ENCODE assay signal across 8 cellular contexts in the genomic region with DNA sequence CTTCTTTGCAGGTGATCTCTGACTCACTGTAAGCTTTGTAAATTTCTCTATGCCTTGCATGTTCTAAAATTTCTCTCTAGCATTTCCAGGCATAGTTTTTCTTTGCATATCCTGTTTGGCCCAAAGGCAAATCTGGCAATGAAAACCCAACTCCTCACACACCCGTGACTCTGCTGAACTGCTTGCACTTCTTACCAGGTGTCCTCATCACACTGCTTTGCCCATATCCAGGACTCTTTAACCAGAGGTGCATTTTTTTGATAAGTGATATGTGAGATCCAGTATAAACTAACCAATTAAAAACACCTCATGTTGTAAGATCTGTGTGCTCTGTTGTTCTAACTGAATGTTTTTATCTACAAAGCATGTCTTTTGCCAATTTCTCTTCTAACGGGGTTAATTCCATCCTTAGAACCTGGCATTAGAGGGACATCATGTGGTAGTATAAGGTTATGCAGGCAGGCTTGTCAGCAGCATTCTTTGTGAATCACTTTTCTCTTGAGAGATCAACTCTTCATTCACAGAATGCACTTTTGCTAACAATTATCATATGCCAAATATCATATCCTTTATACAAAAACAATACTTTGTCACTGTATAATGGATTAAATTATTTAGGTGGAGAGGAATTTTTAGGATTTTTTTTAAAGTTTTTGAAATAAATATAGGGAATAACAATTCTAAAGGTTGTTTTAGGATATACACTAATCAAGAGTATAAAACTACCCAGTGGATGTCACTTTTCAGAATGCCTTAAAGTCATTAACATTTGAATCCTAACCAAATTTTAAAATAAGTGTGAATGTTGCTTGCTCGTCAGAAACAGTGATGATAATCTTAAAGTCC. TPM values are rescaled to one million over a fixed set of nuclear protein-coding genes. Genes with fewer than 3 reads are reported as not detected.
DNase-seq lines count a peak whose midpoint lies in the region; ATAC-seq and TF ChIP-seq lines count a peak whose summit lies in the region.

No MANE protein-coding gene starts in this region.

- ATAC-seq in GM23338, result peak; percentile 66

- in situ Hi-C loops in KBM-7 (cut with MboI; ENCODE audit: low pct_unique_long_range_greater_than_20kb, low sequenced_read_pairs), result no loop called here

- H3K4me1 ChIP-seq in GM23338 (ENCODE audit: insufficient read depth), result no peaks in the 10 kb centered on the region
- no peaks in the 10 kb centered on the region for H3K4me1 ChIP-seq in esophagus squamous epithelium

- H3F3A ChIP-seq in GM23338 (replicated peaks; ENCODE audit: low read depth), result no peaks in the 10 kb centered on the region

- no peaks in the 10 kb centered on the region for H3K9me3 Mint-ChIP-seq in activated CD4-positive, alpha-beta T cell treated with anti-CD3 and anti-CD28 coated beads, Interleukin-2, amount 10 ng/mL, durations not matched to agents 7 days and 5 days
- H3K9me3 Mint-ChIP-seq in GM23338, result no peaks in the 10 kb centered on the region
- no peaks in the 10 kb centered on the region for H3K9me3 Mint-ChIP-seq in osteocyte (ENCODE audit: unreplicated experiment)

- H3K36me3 ChIP-seq in GM23338 (ENCODE audit: insufficient read depth) (no peaks in the 10 kb centered on the region), esophagus squamous epithelium (no peaks in the 10 kb centered on the region)

- no peak overlapping the region for H2AFZ ChIP-seq in GM23338

- H3K79me2 ChIP-seq in GM23338 (replicated peaks; ENCODE audit: insufficient read depth), result no peaks in the 10 kb centered on the region

- peak; percentile 83 to 95 for TF ChIP-seq CTCF in GM23338 (conservative IDR thresholded peaks at IDR 0.05; ENCODE audit: low read depth in 2 of 2)
- peak; percentile 80 for TF ChIP-seq CTCF in RWPE1 (conservative IDR thresholded peaks at IDR 0.05; ENCODE audit: low read depth)
- peak; percentile 34 to 71 (median 52) for TF ChIP-seq CTCF in esophagus squamous epithelium (IDR thresholded peaks at IDR 0.05)
- peak; percentile 81 for TF ChIP-seq CTCF in osteocyte (IDR thresholded peaks at IDR 0.05)

- H3K27ac Mint-ChIP-seq in activated CD4-positive, alpha-beta T cell treated with anti-CD3 and anti-CD28 coated beads, Interleukin-2, amount 10 ng/mL, durations not matched to agents 7 days and 5 days, result no peak overlapping the region
- no peak overlapping the region for H3K27ac Mint-ChIP-seq in GM23338
- H3K27ac Mint-ChIP-seq in osteocyte (ENCODE audit: unreplicated experiment), result peak overlapping the region; percentile 36

- 17 to 19% methylated on average over 3 of the region's 3 CpGs for WGBS in esophagus squamous epithelium, 2 donors

- no peaks in the 10 kb centered on the region for H3K9me2 ChIP-seq in GM23338 (ENCODE audit: insufficient read depth)

- no peaks in the 10 kb centered on the region for H3K36me3 Mint-ChIP-seq in activated CD4-positive, alpha-beta T cell treated with anti-CD3 and anti-CD28 coated beads, Interleukin-2, amount 10 ng/mL, durations not matched to agents 7 days and 5 days (ENCODE audit: low read depth)
- H3K36me3 Mint-ChIP-seq in GM23338 (ENCODE audit: low read depth), result no peaks in the 10 kb centered on the region
- H3K36me3 Mint-ChIP-seq in osteocyte (ENCODE audit: unreplicated experiment), result no peaks in the 10 kb centered on the region

- CTCF ChIA-PET in activated CD4-positive, alpha-beta T cell treated with anti-CD3 and anti-CD28 coated beads, Interleukin-2, amount 10 ng/mL, durations not matched to agents 7 days and 5 days (lab: Charles Lee), result interaction anchor here (0.6 kb wide), 1 partner anchor 79 kb away, joined by 3 read pairs; no protein-coding TSS in a partner anchor
- CTCF ChIA-PET in RWPE1 (lab: Yijun Ruan, JAX), result no interaction called here

- intact Hi-C loops in esophagus squamous epithelium (cut with DNase I), result no loop called here

- H3K27ac ChIP-seq in GM23338 (ENCODE audit: low read depth), result no peak overlapping the region
- no peak overlapping the region for H3K27ac ChIP-seq in RWPE1
- no peak overlapping the region for H3K27ac ChIP-seq in esophagus squamous epithelium

- H3K4me2 ChIP-seq in GM23338, result no peak overlapping the region

- H3K4me1 Mint-ChIP-seq in activated CD4-positive, alpha-beta T cell treated with anti-CD3 and anti-CD28 coated beads, Interleukin-2, amount 10 ng/mL, durations not matched to agents 7 days and 5 days, result no peaks in the 10 kb centered on the region
- H3K4me1 Mint-ChIP-seq in GM23338 (no peaks in the 10 kb centered on the region), osteocyte (ENCODE audit: unreplicated experiment) (peaks cover 18% of the 10 kb centered on the region)

- H3K4me3 ChIP-seq in GM23338 (no peak overlapping the region), esophagus squamous epithelium (no peak overlapping the region)

- POLR2A ChIA-PET in activated CD4-positive, alpha-beta T cell treated with anti-CD3 and anti-CD28 coated beads, Interleukin-2, amount 10 ng/mL, durations not matched to agents 7 days and 5 days (lab: Charles Lee), result no interaction called here
- POLR2A ChIA-PET in RWPE1 (lab: Yijun Ruan, JAX; ENCODE audit: low non-redundant PET), result no interaction called here

- H4K20me1 ChIP-seq in GM23338 (replicated peaks; ENCODE audit: insufficient read depth), result no peaks in the 10 kb centered on the region

- no peak for TF ChIP-seq POLR2A in esophagus squamous epithelium (IDR thresholded peaks at IDR 0.05)

- H3K27me3 Mint-ChIP-seq in activated CD4-positive, alpha-beta T cell treated with anti-CD3 and anti-CD28 coated beads, Interleukin-2, amount 10 ng/mL, durations not matched to agents 7 days and 5 days, result no peaks in the 10 kb centered on the region
- no peaks in the 10 kb centered on the region for H3K27me3 Mint-ChIP-seq in GM23338 (ENCODE audit: insufficient read depth, low read depth, poor library complexity)
- H3K27me3 Mint-ChIP-seq in osteocyte (ENCODE audit: unreplicated experiment), result no peaks in the 10 kb centered on the region

- peak; percentile 30 for DNase-seq in activated CD4-positive, alpha-beta T cell treated with anti-CD3 and anti-CD28 coated beads, Interleukin-2, amount 10 ng/mL, durations not matched to agents 7 days and 5 days
- DNase-seq in activated CD4-positive, alpha-beta T cell treated with anti-CD3 and anti-CD28 coated beads, Interleukin-2, amount 50 U/mL, for 48 hours, result no peak
- peak; percentile 68 for DNase-seq in GM23338 (ENCODE audit: low spot score)
- DNase-seq in KBM-7, result peak; percentile 54
- DNase-seq in RWPE1 (ENCODE audit: low spot score), result peak; percentile 42
- DNase-seq in esophagus squamous epithelium (lab: John Stamatoyannopoulos, UW), result no peak
- DNase-seq in osteocyte (ENCODE audit: extremely low spot score, unreplicated experiment), result no peak
- DNase-seq in SHP77 treated with DMSO at 0.1 percent for 48 hours (lab: John Stamatoyannopoulos, UW), result no peak

- no peak overlapping the region for H3K4me3 Mint-ChIP-seq in activated CD4-positive, alpha-beta T cell treated with anti-CD3 and anti-CD28 coated beads, Interleukin-2, amount 10 ng/mL, durations not matched to agents 7 days and 5 days
- H3K4me3 Mint-ChIP-seq in GM23338 (no peak overlapping the region), osteocyte (ENCODE audit: unreplicated experiment) (peak overlapping the region; percentile 36)

- H3K27me3 ChIP-seq in GM23338 (ENCODE audit: insufficient read depth), result no peaks in the 10 kb centered on the region
- H3K27me3 ChIP-seq in esophagus squamous epithelium, result no peaks in the 10 kb centered on the region

- H3K9me3 ChIP-seq in esophagus squamous epithelium, result no peaks in the 10 kb centered on the region

TF ChIP-seq in GM23338, 12 proteins besides CTCF, POLR2A, EP300 and RAD21 (continues in another document):
- TF ChIP-seq EZH2 (IDR thresholded peaks at IDR 0.05; ENCODE audit: low read depth, unreplicated experiment), result no peak
- no peak for TF ChIP-seq ZNF114 (CRISPR knock-in tag; IDR thresholded peaks at IDR 0.05)
- TF ChIP-seq STAT1 (IDR thresholded peaks at IDR 0.05; ENCODE audit: unreplicated experiment), result no peak
- TF ChIP-seq JUNB (IDR thresholded peaks at IDR 0.05; ENCODE audit: unreplicated experiment), result no peak

RNA-seq across cellular contexts. Expression of gene TMX3, which starts 20.8 kb away (rescaled TPM):
- total RNA-seq in activated CD4-positive, alpha-beta T cell treated with anti-CD3 and anti-CD28 coated beads, Interleukin-2, amount 10 ng/mL, durations not matched to agents 7 days and 5 days, result 10 to 100 TPM; 63.3 to 66.1 TPM
- 40.1 and 51.5 TPM in 2 replicates for total RNA-seq in GM23338 (2014; rRNA removed; shearing (Covaris generic))
- 9.9 and 12.4 TPM in 2 replicates for polyA plus RNA-seq in GM23338 (2016; fragmentation: Nextera tagmentation; extraction: Ambion mirVana)
- total RNA-seq in esophagus squamous epithelium, result 10 to 100 TPM; 12.7 to 37.8 (median 25.6) TPM
- 76.9 and 78.4 TPM in 2 replicates for total RNA-seq in osteocyte

Comparison
In these comparisons a context has a peak if more than half of its experiments do, and no peak if none do; other contexts are left out.
1. DNase-seq: peak in activated CD4-positive, alpha-beta T cell treated with anti-CD3 and anti-CD28 coated beads, Interleukin-2, amount 10 ng/mL, durations not matched to agents 7 days and 5 days (single experiment), GM23338 (single experiment), KBM-7 (single experiment) and RWPE1 (single experiment); none in activated CD4-positive, alpha-beta T cell treated with anti-CD3 and anti-CD28 coated beads, Interleukin-2, amount 50 U/mL, for 48 hours (0 of 2), esophagus squamous epithelium (single experiment), osteocyte (single experiment) and SHP77 treated with DMSO at 0.1 percent for 48 hours (single experiment).
2. Peak in every context shown above with its lines, with median percentiles within 50 percentile points of each other: CTCF ChIP-seq.